Comparison of ENCODE assay signal across 1 cellular context in the genomic region with DNA sequence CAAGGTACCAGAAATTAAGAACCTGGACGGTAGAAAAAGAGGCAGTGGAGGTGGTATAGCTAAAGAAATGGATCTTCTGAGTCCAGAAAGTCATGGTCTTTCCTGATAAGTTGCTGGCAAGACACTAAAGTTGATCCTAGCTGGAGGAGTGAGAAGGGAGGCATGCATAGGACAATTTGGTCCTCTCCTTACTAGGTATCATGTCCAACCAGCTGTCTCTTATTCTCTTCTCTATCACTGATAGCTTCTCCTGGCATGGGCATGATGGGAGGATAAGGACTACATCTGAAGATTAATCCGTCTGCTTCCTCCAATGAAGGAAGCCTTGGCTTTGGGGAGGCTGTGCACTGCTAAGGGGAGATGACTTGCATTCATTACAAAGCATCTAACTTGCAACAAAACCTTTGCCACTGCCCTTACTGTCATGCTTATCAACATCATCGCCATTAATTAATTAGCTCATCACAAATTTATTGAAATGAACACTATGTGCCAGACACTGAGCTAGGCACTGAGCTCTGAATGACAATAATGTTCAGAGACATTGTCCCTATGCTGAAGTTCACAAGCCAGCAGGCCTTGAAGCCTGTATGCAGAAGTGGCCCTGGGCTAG.
TF ChIP-seq lines count a peak whose summit lies in the region.

No MANE protein-coding gene starts in this region.

TF ChIP-seq in K562, 482 proteins besides CTCF, POLR2A, EP300 and RAD21:
- TF ChIP-seq NFYB (IDR thresholded peaks at IDR 0.05; ENCODE audit: extremely low read depth, insufficient read length) (no peak), C11orf30 (IDR thresholded peaks at IDR 0.05; ENCODE audit: low read depth) (peak; percentile 51), TEAD4 (IDR thresholded peaks at IDR 0.05; ENCODE audit: low read length) (peak; percentile 48; the same call in 1 of the 2 replicates), TEAD4 (CRISPR knock-in tag; IDR thresholded peaks at IDR 0.05; ENCODE audit: borderline replicate concordance) (no peak), FOXJ3 (CRISPR knock-in tag; IDR thresholded peaks at IDR 0.05) (no peak), MAFG (tag; conservative IDR thresholded peaks at IDR 0.05) (peak; percentile 56), SRSF3 (IDR thresholded peaks at IDR 0.05; ENCODE audit: insufficient read depth, low read length) (no peak), TCF3 (CRISPR knock-in tag; IDR thresholded peaks at IDR 0.05) (peak; percentile 73), ARID1B (IDR thresholded peaks at IDR 0.05) (peak; percentile 72), TAL1 (IDR thresholded peaks at IDR 0.05) (peak; percentile 68), MTA3 (IDR thresholded peaks at IDR 0.05; ENCODE audit: borderline replicate concordance) (no peak), ELF1 (tag; IDR thresholded peaks at IDR 0.05) (no peak), SETDB1 (IDR thresholded peaks at IDR 0.05; ENCODE audit: low read length) (no peak), MYNN (IDR thresholded peaks at IDR 0.05) (peak; percentile 53; the same call in 1 of the 2 replicates), MYNN (CRISPR knock-in tag; IDR thresholded peaks at IDR 0.05) (no peak), ETV6 (IDR thresholded peaks at IDR 0.05; ENCODE audit: borderline replicate concordance in 1 of 2, low read depth in 2 of 2, low read length in 1 of 2) (no peak), ETV6 (CRISPR knock-in tag; IDR thresholded peaks at IDR 0.05; ENCODE audit: borderline replicate concordance) (no peak), NFIC (IDR thresholded peaks at IDR 0.05) (peak; percentile 38; the same call in 1 of the 2 replicates), KLF16 (IDR thresholded peaks at IDR 0.05) (0 out of 2 replicates have a peak, but pooled peaks have one; percentile 25), SMARCA4 (IDR thresholded peaks at IDR 0.05) (no peak), POLR2G (IDR thresholded peaks at IDR 0.05; ENCODE audit: low read depth, low read length) (no peak), CBFA2T2 (conservative IDR thresholded peaks at IDR 0.05) (peak; percentile 71), RCOR1 (IDR thresholded peaks at IDR 0.05; ENCODE audit: borderline replicate concordance in 1 of 2, low read depth in 2 of 2, low read length in 2 of 2) (peak in 1 of 2 experiments; percentile 26; a peak in 1 of 4 replicates), DPF2 (IDR thresholded peaks at IDR 0.05) (0 out of 2 replicates have a peak, but pooled peaks have one; percentile 51), ZNF707 (CRISPR knock-in tag; conservative IDR thresholded peaks at IDR 0.05) (no peak), NCOR1 (IDR thresholded peaks at IDR 0.05) (peak; percentile 72), CBFA2T3 (IDR thresholded peaks at IDR 0.05) (peak; percentile 88), HOXB6 (CRISPR knock-in tag; IDR thresholded peaks at IDR 0.05; ENCODE audit: borderline replicate concordance) (no peak), ZNF316 (IDR thresholded peaks at IDR 0.05) (peak; percentile 39), NFRKB (IDR thresholded peaks at IDR 0.05; ENCODE audit: low read depth) (no peak)
- TF ChIP-seq, protein P1, sequence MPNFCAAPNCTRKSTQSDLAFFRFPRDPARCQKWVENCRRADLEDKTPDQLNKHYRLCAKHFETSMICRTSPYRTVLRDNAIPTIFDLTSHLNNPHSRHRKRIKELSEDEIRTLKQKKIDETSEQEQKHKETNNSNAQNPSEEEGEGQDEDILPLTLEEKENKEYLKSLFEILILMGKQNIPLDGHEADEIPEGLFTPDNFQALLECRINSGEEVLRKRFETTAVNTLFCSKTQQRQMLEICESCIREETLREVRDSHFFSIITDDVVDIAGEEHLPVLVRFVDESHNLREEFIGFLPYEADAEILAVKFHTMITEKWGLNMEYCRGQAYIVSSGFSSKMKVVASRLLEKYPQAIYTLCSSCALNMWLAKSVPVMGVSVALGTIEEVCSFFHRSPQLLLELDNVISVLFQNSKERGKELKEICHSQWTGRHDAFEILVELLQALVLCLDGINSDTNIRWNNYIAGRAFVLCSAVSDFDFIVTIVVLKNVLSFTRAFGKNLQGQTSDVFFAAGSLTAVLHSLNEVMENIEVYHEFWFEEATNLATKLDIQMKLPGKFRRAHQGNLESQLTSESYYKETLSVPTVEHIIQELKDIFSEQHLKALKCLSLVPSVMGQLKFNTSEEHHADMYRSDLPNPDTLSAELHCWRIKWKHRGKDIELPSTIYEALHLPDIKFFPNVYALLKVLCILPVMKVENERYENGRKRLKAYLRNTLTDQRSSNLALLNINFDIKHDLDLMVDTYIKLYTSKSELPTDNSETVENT (CRISPR knock-in tag; IDR thresholded peaks at IDR 0.05), result no peak
- TF ChIP-seq, protein P2, sequence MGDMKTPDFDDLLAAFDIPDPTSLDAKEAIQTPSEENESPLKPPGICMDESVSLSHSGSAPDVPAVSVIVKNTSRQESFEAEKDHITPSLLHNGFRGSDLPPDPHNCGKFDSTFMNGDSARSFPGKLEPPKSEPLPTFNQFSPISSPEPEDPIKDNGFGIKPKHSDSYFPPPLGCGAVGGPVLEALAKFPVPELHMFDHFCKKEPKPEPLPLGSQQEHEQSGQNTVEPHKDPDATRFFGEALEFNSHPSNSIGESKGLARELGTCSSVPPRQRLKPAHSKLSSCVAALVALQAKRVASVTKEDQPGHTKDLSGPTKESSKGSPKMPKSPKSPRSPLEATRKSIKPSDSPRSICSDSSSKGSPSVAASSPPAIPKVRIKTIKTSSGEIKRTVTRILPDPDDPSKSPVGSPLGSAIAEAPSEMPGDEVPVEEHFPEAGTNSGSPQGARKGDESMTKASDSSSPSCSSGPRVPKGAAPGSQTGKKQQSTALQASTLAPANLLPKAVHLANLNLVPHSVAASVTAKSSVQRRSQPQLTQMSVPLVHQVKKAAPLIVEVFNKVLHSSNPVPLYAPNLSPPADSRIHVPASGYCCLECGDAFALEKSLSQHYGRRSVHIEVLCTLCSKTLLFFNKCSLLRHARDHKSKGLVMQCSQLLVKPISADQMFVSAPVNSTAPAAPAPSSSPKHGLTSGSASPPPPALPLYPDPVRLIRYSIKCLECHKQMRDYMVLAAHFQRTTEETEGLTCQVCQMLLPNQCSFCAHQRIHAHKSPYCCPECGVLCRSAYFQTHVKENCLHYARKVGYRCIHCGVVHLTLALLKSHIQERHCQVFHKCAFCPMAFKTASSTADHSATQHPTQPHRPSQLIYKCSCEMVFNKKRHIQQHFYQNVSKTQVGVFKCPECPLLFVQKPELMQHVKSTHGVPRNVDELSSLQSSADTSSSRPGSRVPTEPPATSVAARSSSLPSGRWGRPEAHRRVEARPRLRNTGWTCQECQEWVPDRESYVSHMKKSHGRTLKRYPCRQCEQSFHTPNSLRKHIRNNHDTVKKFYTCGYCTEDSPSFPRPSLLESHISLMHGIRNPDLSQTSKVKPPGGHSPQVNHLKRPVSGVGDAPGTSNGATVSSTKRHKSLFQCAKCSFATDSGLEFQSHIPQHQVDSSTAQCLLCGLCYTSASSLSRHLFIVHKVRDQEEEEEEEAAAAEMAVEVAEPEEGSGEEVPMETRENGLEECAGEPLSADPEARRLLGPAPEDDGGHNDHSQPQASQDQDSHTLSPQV (IDR thresholded peaks at IDR 0.05), result no peak
- TF ChIP-seq, protein P3, sequence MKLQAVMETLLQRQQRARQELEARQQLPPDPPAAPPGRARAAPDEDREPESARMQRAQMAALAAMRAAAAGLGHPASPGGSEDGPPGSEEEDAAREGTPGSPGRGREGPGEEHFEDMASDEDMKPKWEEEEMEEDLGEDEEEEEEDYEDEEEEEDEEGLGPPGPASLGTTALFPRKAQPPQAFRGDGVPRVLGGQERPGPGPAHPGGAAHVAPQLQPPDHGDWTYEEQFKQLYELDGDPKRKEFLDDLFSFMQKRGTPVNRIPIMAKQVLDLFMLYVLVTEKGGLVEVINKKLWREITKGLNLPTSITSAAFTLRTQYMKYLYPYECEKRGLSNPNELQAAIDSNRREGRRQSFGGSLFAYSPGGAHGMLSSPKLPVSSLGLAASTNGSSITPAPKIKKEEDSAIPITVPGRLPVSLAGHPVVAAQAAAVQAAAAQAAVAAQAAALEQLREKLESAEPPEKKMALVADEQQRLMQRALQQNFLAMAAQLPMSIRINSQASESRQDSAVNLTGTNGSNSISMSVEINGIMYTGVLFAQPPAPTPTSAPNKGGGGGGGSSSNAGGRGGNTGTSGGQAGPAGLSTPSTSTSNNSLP (IDR thresholded peaks at IDR 0.05; ENCODE audit: borderline replicate concordance, low read depth, low read length), result 0 out of 2 replicates have a peak, but pooled peaks have one; percentile 48
- TF ChIP-seq, protein P4, sequence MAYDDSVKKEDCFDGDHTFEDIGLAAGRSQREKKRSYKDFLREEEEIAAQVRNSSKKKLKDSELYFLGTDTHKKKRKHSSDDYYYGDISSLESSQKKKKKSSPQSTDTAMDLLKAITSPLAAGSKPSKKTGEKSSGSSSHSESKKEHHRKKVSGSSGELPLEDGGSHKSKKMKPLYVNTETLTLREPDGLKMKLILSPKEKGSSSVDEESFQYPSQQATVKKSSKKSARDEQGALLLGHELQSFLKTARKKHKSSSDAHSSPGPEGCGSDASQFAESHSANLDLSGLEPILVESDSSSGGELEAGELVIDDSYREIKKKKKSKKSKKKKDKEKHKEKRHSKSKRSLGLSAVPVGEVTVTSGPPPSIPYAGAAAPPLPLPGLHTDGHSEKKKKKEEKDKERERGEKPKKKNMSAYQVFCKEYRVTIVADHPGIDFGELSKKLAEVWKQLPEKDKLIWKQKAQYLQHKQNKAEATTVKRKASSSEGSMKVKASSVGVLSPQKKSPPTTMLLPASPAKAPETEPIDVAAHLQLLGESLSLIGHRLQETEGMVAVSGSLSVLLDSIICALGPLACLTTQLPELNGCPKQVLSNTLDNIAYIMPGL (CRISPR knock-in tag; IDR thresholded peaks at IDR 0.05), result no peak
- TF ChIP-seq, protein P5, sequence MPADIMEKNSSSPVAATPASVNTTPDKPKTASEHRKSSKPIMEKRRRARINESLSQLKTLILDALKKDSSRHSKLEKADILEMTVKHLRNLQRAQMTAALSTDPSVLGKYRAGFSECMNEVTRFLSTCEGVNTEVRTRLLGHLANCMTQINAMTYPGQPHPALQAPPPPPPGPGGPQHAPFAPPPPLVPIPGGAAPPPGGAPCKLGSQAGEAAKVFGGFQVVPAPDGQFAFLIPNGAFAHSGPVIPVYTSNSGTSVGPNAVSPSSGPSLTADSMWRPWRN (IDR thresholded peaks at IDR 0.05; ENCODE audit: low read depth), result no peak
